ENCODE assay signal across 8 cellular contexts in genomic region chr11:71927813-71928738, GRCh38. TPM values are rescaled to one million over a fixed set of nuclear protein-coding genes. Genes with fewer than 3 reads are reported as not detected.
A peak's percentile ranks its signal among the peaks of the same experiment; 100 is the strongest.
DNase-seq lines count a peak whose midpoint lies in the region; ATAC-seq and TF ChIP-seq lines count a peak whose summit lies in the region.

Gene XNDC1N, minus strand, starts transcription at chr11:71928594. Its CDS starts 5,241 bp downstream, at chr11:71923353.

- peaks cover 13% of the 10 kb centered on the region for H3K36me3 ChIP-seq in WERI-Rb-1

- no peaks in the 10 kb centered on the region for H3K27me3 ChIP-seq in WERI-Rb-1 (ENCODE audit: insufficient read depth, low read depth, severe bottlenecking)

- no peak for TF ChIP-seq CTCF in WERI-Rb-1 (IDR thresholded peaks at IDR 0.05; ENCODE audit: low read depth, low read length)

- H3K27ac ChIP-seq in WERI-Rb-1, result peak within 1 kb of the TSS; percentile 100
- H3K27ac ChIP-seq in cingulate gyrus (ENCODE audit: low read depth, low read length), result peak within 1 kb of the TSS; percentile 73

- peak; percentile 78 for ATAC-seq in GM19023 (IDR thresholded peaks at IDR 0.05; ENCODE audit: unreplicated experiment)
- ATAC-seq in HG03159 (IDR thresholded peaks at IDR 0.05; ENCODE audit: unreplicated experiment), result peak; percentile 68
- ATAC-seq in left lobe of liver, result peak; percentile 93

- peak within 1 kb of the TSS; percentile 88 for H3K4me3 ChIP-seq in WERI-Rb-1 (ENCODE audit: low read depth, low read length)

- peak; percentile 93 for DNase-seq in Ammon's horn (ENCODE audit: low spot score)
- DNase-seq in NCI-H2196 (lab: John Stamatoyannopoulos, UW; ENCODE audit: unreplicated experiment), result peak; percentile 94
- DNase-seq in WERI-Rb-1, result peak; percentile 77
- DNase-seq in left lobe of liver (ENCODE audit: low spot score), result no peak
- peak; percentile 79 for DNase-seq in stimulated activated CD4-positive, alpha-beta T cell treated with anti-CD3 and anti-CD28 coated beads, Interleukin-4, amount 100 ng/mL, for 24 hours

- H3K9me3 ChIP-seq in WERI-Rb-1 (ENCODE audit: severe bottlenecking), result no peaks in the 10 kb centered on the region

RNA-seq across cellular contexts. Expression of gene XNDC1N, which starts in this region (rescaled TPM):
- 3.4 TPM for total RNA-seq in left lobe of liver
